Comparison of ENCODE assay signal across 8 cellular contexts in genomic region chr19:16626796-16627193, GRCh38. TPM values are rescaled to one million over a fixed set of nuclear protein-coding genes. Genes with fewer than 3 reads are reported as not detected.
A peak's percentile ranks its signal among the peaks of the same experiment; 100 is the strongest.
DNase-seq lines count a peak whose midpoint lies in the region; ATAC-seq and TF ChIP-seq lines count a peak whose summit lies in the region.

No MANE protein-coding gene starts in this region.

- H3K4me1 Mint-ChIP-seq in activated T-cell treated with anti-CD3 and anti-CD28 coated beads, Interleukin-2, amount 50 U/mL, for 72 hours (ENCODE audit: low read depth): peaks cover 51% of the 10 kb centered on the region
- peaks cover 34% of the 10 kb centered on the region for H3K4me1 Mint-ChIP-seq in type B pancreatic cell (ENCODE audit: unreplicated experiment)

- peaks cover 8 to 12% of the 10 kb centered on the region in 2 donors for H3K4me1 ChIP-seq in lung (ENCODE audit: control insufficient read depth in 2 of 2, insufficient read depth in 2 of 2, low read length in 2 of 2)

- DNase-seq in activated T-cell treated with anti-CD3 and anti-CD28 coated beads, Interleukin-2, amount 50 U/mL, for 72 hours: peak; percentile 20 to 22
- no peak for DNase-seq in activated T-cell treated with anti-CD3 and anti-CD28 coated beads, Interleukin-2, amount 50 U/mL, for 48 hours
- DNase-seq in astrocyte of the cerebellum (ENCODE audit: low read depth) (no peak), lung (ENCODE audit: low spot score) (no peak), type B pancreatic cell (ENCODE audit: extremely low spot score, unreplicated experiment) (no peak), AG20443 (ENCODE audit: low spot score) (no peak), NCI-H524 treated with DMSO at 0.1 percent for 48 hours (lab: John Stamatoyannopoulos, UW) (no peak), NCI-H2227 treated with DMSO at 0.1 percent for 48 hours (lab: John Stamatoyannopoulos, UW) (no peak)

- peaks cover 4 to 17% of the 10 kb centered on the region in 2 donors for H3K36me3 Mint-ChIP-seq in activated T-cell treated with anti-CD3 and anti-CD28 coated beads, Interleukin-2, amount 50 U/mL, for 72 hours (ENCODE audit: insufficient read depth in 2 of 2)
- H3K36me3 Mint-ChIP-seq in type B pancreatic cell: no peaks in the 10 kb centered on the region

- H3K36me3 ChIP-seq in lung (ENCODE audit: control insufficient read depth in 2 of 2, insufficient read depth in 2 of 2, low read length in 2 of 2): peaks cover 0 to 8% of the 10 kb centered on the region in 2 donors

- H3K4me3 ChIP-seq in astrocyte of the cerebellum (ENCODE audit: low read depth, low read length) (peak overlapping the region; percentile 97), lung (peak overlapping the region; percentile 81)

- TF ChIP-seq CTCF in astrocyte of the cerebellum (IDR thresholded peaks at IDR 0.05; ENCODE audit: low read depth, low read length, missing control alignments) (no peak), lung (IDR thresholded peaks at IDR 0.05; ENCODE audit: control extremely low read depth, extremely low read depth) (no peak), type B pancreatic cell (conservative IDR thresholded peaks at IDR 0.05) (no peak)

- H3K27me3 ChIP-seq in lung (ENCODE audit: control insufficient read depth, insufficient read depth): no peaks in the 10 kb centered on the region

- in situ Hi-C loops in astrocyte of the cerebellum (cut with HindIII; ENCODE audit: low sequenced_read_pairs): no loop called here

- no peaks in the 10 kb centered on the region for H3K27me3 Mint-ChIP-seq in activated T-cell treated with anti-CD3 and anti-CD28 coated beads, Interleukin-2, amount 50 U/mL, for 72 hours (ENCODE audit: low read depth)
- H3K27me3 Mint-ChIP-seq in type B pancreatic cell: no peaks in the 10 kb centered on the region

- H3K27ac ChIP-seq in lung (ENCODE audit: low read depth in 1 of 2, low read length in 1 of 2): peak overlapping the region; percentile 63 to 65

- WGBS in lung, 2 donors: 3 to 5% methylated on average over 12 of the region's 12 CpGs

- peak overlapping the region; percentile 91 to 98 for H3K4me3 Mint-ChIP-seq in activated T-cell treated with anti-CD3 and anti-CD28 coated beads, Interleukin-2, amount 50 U/mL, for 72 hours
- peak overlapping the region; percentile 92 for H3K4me3 Mint-ChIP-seq in type B pancreatic cell

- no peak for ATAC-seq in activated T-cell treated with anti-CD3 and anti-CD28 coated beads, Interleukin-2, amount 50 U/mL, for 72 hours (replicated peaks in 1 of 2)
- no peak for ATAC-seq in lung (ENCODE audit: insufficient read depth, low FRiP score)

- H3K9me3 Mint-ChIP-seq in activated T-cell treated with anti-CD3 and anti-CD28 coated beads, Interleukin-2, amount 50 U/mL, for 72 hours: no peaks in the 10 kb centered on the region
- no peaks in the 10 kb centered on the region for H3K9me3 Mint-ChIP-seq in type B pancreatic cell

- peaks cover 0 to 2% of the 10 kb centered on the region in 2 donors for H3K9me3 ChIP-seq in lung (ENCODE audit: control insufficient read depth in 2 of 2, insufficient read depth in 1 of 2, low read length in 1 of 2)

- peak overlapping the region; percentile 94 for H3K27ac Mint-ChIP-seq in activated T-cell treated with anti-CD3 and anti-CD28 coated beads, Interleukin-2, amount 50 U/mL, for 72 hours
- peak overlapping the region; percentile 91 for H3K27ac Mint-ChIP-seq in type B pancreatic cell

RNA-seq across cellular contexts. Expression of gene MED26, which starts 1.2 kb away (rescaled TPM):
- 10 to 100 TPM; 18.6 to 20.2 TPM for total RNA-seq in activated T-cell treated with anti-CD3 and anti-CD28 coated beads, Interleukin-2, amount 50 U/mL, for 72 hours
- 10 to 100 TPM in 1 of 2 donors, 1 to 10 TPM in 1; 8.9 to 18.2 TPM for total RNA-seq in lung
- polyA plus RNA-seq in lung: 1 to 10 TPM; 7.0 to 7.4 TPM
- 12.5 and 12.8 TPM in 2 replicates for total RNA-seq in type B pancreatic cell (ENCODE audit: low replicate concordance)

RNA-seq across cellular contexts. Expression of gene SMIM7, which starts 33.1 kb away (rescaled TPM):
- total RNA-seq in activated T-cell treated with anti-CD3 and anti-CD28 coated beads, Interleukin-2, amount 50 U/mL, for 72 hours: 10 to 100 TPM; 75.8 to 81.1 TPM
- total RNA-seq in lung (10 to 100 TPM; 78.8 to 78.9 TPM), type B pancreatic cell (ENCODE audit: low replicate concordance) (63.6 and 72.1 TPM in 2 replicates)
- 10 to 100 TPM; 68.0 to 86.3 TPM for polyA plus RNA-seq in lung

RNA-seq across cellular contexts. Expression of gene TMEM38A, which starts 34.1 kb away (rescaled TPM):
- total RNA-seq in activated T-cell treated with anti-CD3 and anti-CD28 coated beads, Interleukin-2, amount 50 U/mL, for 72 hours: 1 to 10 TPM; 1.6 to 2.6 TPM
- total RNA-seq in lung (1 to 10 TPM; 3.9 to 6.2 TPM), type B pancreatic cell (ENCODE audit: low replicate concordance) (7.6 and 8.0 TPM in 2 replicates)
- 1 to 10 TPM; 3.6 to 3.8 TPM for polyA plus RNA-seq in lung

RNA-seq across cellular contexts. Expression of gene SLC35E1, which starts 54.6 kb away (rescaled TPM):
- total RNA-seq in activated T-cell treated with anti-CD3 and anti-CD28 coated beads, Interleukin-2, amount 50 U/mL, for 72 hours: 10 to 100 TPM; 36.5 to 39.5 TPM
- 10 to 100 TPM; 30.3 to 58.1 TPM for total RNA-seq in lung
- polyA plus RNA-seq in lung: 10 to 100 TPM; 24.9 to 36.4 TPM
- 44.5 and 52.7 TPM in 2 replicates for total RNA-seq in type B pancreatic cell (ENCODE audit: low replicate concordance)

Comparison
In these comparisons a context has a peak if more than half of its experiments do, and no peak if none do; other contexts are left out.
1. DNase-seq: peak in activated T-cell treated with anti-CD3 and anti-CD28 coated beads, Interleukin-2, amount 50 U/mL, for 72 hours (2 of 2); none in activated T-cell treated with anti-CD3 and anti-CD28 coated beads, Interleukin-2, amount 50 U/mL, for 48 hours (0 of 2), astrocyte of the cerebellum (single experiment), lung (single experiment), type B pancreatic cell (single experiment), AG20443 (single experiment), NCI-H524 treated with DMSO at 0.1 percent for 48 hours (single experiment) and NCI-H2227 treated with DMSO at 0.1 percent for 48 hours (single experiment).